8 cellular contexts compared by ENCODE assay signal in genomic region chr2:157628532-157629415, GRCh38. TPM values are rescaled to one million over a fixed set of nuclear protein-coding genes. Genes with fewer than 3 reads are reported as not detected.
DNase-seq lines count a peak whose midpoint lies in the region; ATAC-seq and TF ChIP-seq lines count a peak whose summit lies in the region.

ACVR1C (minus strand) TSS chr2:157628864; CDS start chr2:157628644, 220 bp downstream.

- H3K9me3 ChIP-seq in DOHH2 (ENCODE audit: control insufficient read depth, insufficient read depth, low read length) = no peaks in the 10 kb centered on the region
- no peaks in the 10 kb centered on the region for H3K9me3 ChIP-seq in SK-N-MC (ENCODE audit: low read depth, low read length)
- no peaks in the 10 kb centered on the region for H3K9me3 ChIP-seq in cardiac muscle cell (ENCODE audit: low read depth)
- H3K9me3 ChIP-seq in parathyroid adenoma (ENCODE audit: control insufficient read depth, low read length) = no peaks in the 10 kb centered on the region
- no peaks in the 10 kb centered on the region for H3K9me3 ChIP-seq in tibial artery

- DNase-seq in KBM-7 (peak; percentile 85), SK-N-MC (ENCODE audit: low read depth, low spot score) (no peak), cardiac muscle cell (ENCODE audit: low read depth in 1 of 2, low spot score in 1 of 2) (peak; percentile 53 to 86), tibial artery (peak; percentile 31 to 70)
- peak; percentile 17 for DNase-seq in activated naive CD8-positive, alpha-beta T cell treated with anti-CD3 and anti-CD28 coated beads, Interleukin-2, amount 50 U/mL, for 16 hours (ENCODE audit: low read depth, low spot score)

- H3K79me2 ChIP-seq in DOHH2 (ENCODE audit: control insufficient read depth, low read length) (no peaks in the 10 kb centered on the region), parathyroid adenoma (no peaks in the 10 kb centered on the region)

- in situ Hi-C loops in KBM-7 (cut with MboI; ENCODE audit: low pct_unique_long_range_greater_than_20kb, low sequenced_read_pairs) = no loop called here

- peak; percentile 50 for TF ChIP-seq CTCF in DOHH2 (IDR thresholded peaks at IDR 0.05; ENCODE audit: low read depth, low read length, poor library complexity, severe bottlenecking)
- TF ChIP-seq CTCF in cardiac muscle cell (IDR thresholded peaks at IDR 0.05; ENCODE audit: low read depth, low read length) = peak; percentile 59
- TF ChIP-seq CTCF in parathyroid adenoma (IDR thresholded peaks at IDR 0.05) = peak; percentile 64
- peak; percentile 15 to 32 for TF ChIP-seq CTCF in tibial artery (IDR thresholded peaks at IDR 0.05)

- no peaks in the 10 kb centered on the region for H3K36me3 ChIP-seq in DOHH2 (ENCODE audit: control insufficient read depth, low read length)
- H3K36me3 ChIP-seq in SK-N-MC (ENCODE audit: insufficient read depth, low read length) = no peaks in the 10 kb centered on the region
- H3K36me3 ChIP-seq in cardiac muscle cell = no peaks in the 10 kb centered on the region
- H3K36me3 ChIP-seq in parathyroid adenoma (ENCODE audit: control insufficient read depth, insufficient read depth, low read length) = no peaks in the 10 kb centered on the region
- no peaks in the 10 kb centered on the region for H3K36me3 ChIP-seq in tibial artery

- peak; percentile 93 for ATAC-seq in GM21723 (IDR thresholded peaks at IDR 0.05; ENCODE audit: unreplicated experiment)

- no peaks in the 10 kb centered on the region for H3K9me2 ChIP-seq in DOHH2 (replicated peaks; ENCODE audit: control insufficient read depth, low read length)

- H2AFZ ChIP-seq in parathyroid adenoma = peak within 1 kb of the TSS; percentile 95

- intact Hi-C loops in tibial artery (cut with DNase I; ENCODE audit: low total_unique reads) = loop anchor here (10.0 kb wide), 1 partner anchor 386 kb away; no protein-coding TSS in a partner anchor

- peak within 1 kb of the TSS; percentile 35 for H3K4me3 ChIP-seq in DOHH2 (ENCODE audit: low read length)
- H3K4me3 ChIP-seq in SK-N-MC = peak within 1 kb of the TSS; percentile 82
- peak within 1 kb of the TSS; percentile 56 for H3K4me3 ChIP-seq in cardiac muscle cell
- peak within 1 kb of the TSS; percentile 54 for H3K4me3 ChIP-seq in parathyroid adenoma (ENCODE audit: low read depth, low read length)
- peak within 1 kb of the TSS; percentile 55 to 64 for H3K4me3 ChIP-seq in tibial artery

- H3K27ac ChIP-seq in DOHH2 (ENCODE audit: low read depth, low read length) (no peak within 1 kb of the TSS), SK-N-MC (no peak within 1 kb of the TSS), cardiac muscle cell (no peak within 1 kb of the TSS), parathyroid adenoma (peak within 1 kb of the TSS; percentile 70), tibial artery (peak within 1 kb of the TSS in 1 of 2 donors; percentile 2)

- H3K4me2 ChIP-seq in DOHH2 (ENCODE audit: low read length) (peak within 1 kb of the TSS; percentile 50), parathyroid adenoma (ENCODE audit: low read length) (peak within 1 kb of the TSS; percentile 92)

- no peaks in the 10 kb centered on the region for H3F3A ChIP-seq in DOHH2 (ENCODE audit: control insufficient read depth, insufficient read depth)

- no peaks in the 10 kb centered on the region for H4K20me1 ChIP-seq in DOHH2 (ENCODE audit: control insufficient read depth, insufficient read depth, low read depth, low read length)

- peaks cover 26% of the 10 kb centered on the region for H3K27me3 ChIP-seq in DOHH2 (ENCODE audit: control insufficient read depth, low read length)
- H3K27me3 ChIP-seq in cardiac muscle cell = peaks cover 46% of the 10 kb centered on the region
- H3K27me3 ChIP-seq in parathyroid adenoma (ENCODE audit: control insufficient read depth, insufficient read depth, low read length) = no peaks in the 10 kb centered on the region
- H3K27me3 ChIP-seq in tibial artery = peaks cover 0 to 6% of the 10 kb centered on the region in 2 donors

- H3K9ac ChIP-seq in SK-N-MC (ENCODE audit: insufficient read length) (peak within 1 kb of the TSS; percentile 40), parathyroid adenoma (no peak within 1 kb of the TSS)

- H3K4me1 ChIP-seq in DOHH2 (ENCODE audit: control insufficient read depth, low read length) (no peaks in the 10 kb centered on the region), cardiac muscle cell (ENCODE audit: low read depth) (no peaks in the 10 kb centered on the region), parathyroid adenoma (no peaks in the 10 kb centered on the region), tibial artery (peaks cover 0 to 17% (median 10%) of the 10 kb centered on the region in 4 donors)

RNA-seq across cellular contexts. Expression of gene ACVR1C, which starts in this region (rescaled TPM):
- total RNA-seq in cardiac muscle cell = 0.04 and 0.09 TPM in 2 replicates
- not detected in 2 replicates for polyA plus RNA-seq in cardiac muscle cell

Comparison
In these comparisons a context has a peak if more than half of its experiments do, and no peak if none do; other contexts are left out.
1. Peak in DNase-seq and H3K4me3 ChIP-seq in cardiac muscle cell; RNA of the gene not detected or under 1 TPM.